ENCODE assay signal across 8 cellular contexts in genomic region chr1:100265562-100265930, GRCh38. TPM values are rescaled to one million over a fixed set of nuclear protein-coding genes. Genes with fewer than 3 reads are reported as not detected.
DNase-seq lines count a peak whose midpoint lies in the region; ATAC-seq lines count a peak whose summit lies in the region.

No MANE protein-coding gene starts in this region.

- H3K9me3 Mint-ChIP-seq in activated CD4-positive, alpha-beta memory T cell treated with anti-CD3 and anti-CD28 coated beads, Interleukin-2, amount 10 ng/mL, durations not matched to agents 7 days and 5 days = peaks cover 8% of the 10 kb centered on the region

- H4K8ac ChIP-seq in trophoblast cell (ENCODE audit: low read depth, low read length) = peak overlapping the region; percentile 72

- no peak overlapping the region for H2BK5ac ChIP-seq in trophoblast cell (ENCODE audit: low read depth, low read length, poor library complexity)

- H4K12ac ChIP-seq in trophoblast cell (ENCODE audit: low read depth, low read length) = no peak overlapping the region

- peaks cover 0 to 2% of the 10 kb centered on the region in 2 experiments for H3K4me1 ChIP-seq in trophoblast cell (ENCODE audit: control insufficient read depth in 1 of 2, insufficient read depth in 2 of 2, low read length in 2 of 2)

- ATAC-seq in GM21360 (IDR thresholded peaks at IDR 0.05; ENCODE audit: unreplicated experiment) = peak; percentile 28
- peak; percentile 20 for ATAC-seq in HG03520 (IDR thresholded peaks at IDR 0.05; ENCODE audit: unreplicated experiment)

- H3K23ac ChIP-seq in trophoblast cell (ENCODE audit: low read length) = peak overlapping the region; percentile 54

- no peaks in the 10 kb centered on the region for H3K27me3 ChIP-seq in trophoblast cell (ENCODE audit: insufficient read depth, low read length)

- H3K9me3 ChIP-seq in trophoblast cell (ENCODE audit: insufficient read depth, low read depth, low read length) = no peaks in the 10 kb centered on the region

- peaks cover 51% of the 10 kb centered on the region for H3K36me3 Mint-ChIP-seq in activated CD4-positive, alpha-beta memory T cell treated with anti-CD3 and anti-CD28 coated beads, Interleukin-2, amount 10 ng/mL, durations not matched to agents 7 days and 5 days (ENCODE audit: low read depth)

- H3K4me3 Mint-ChIP-seq in activated CD4-positive, alpha-beta memory T cell treated with anti-CD3 and anti-CD28 coated beads, Interleukin-2, amount 10 ng/mL, durations not matched to agents 7 days and 5 days = peak overlapping the region; percentile 98

- peak overlapping the region; percentile 88 for H3K4me3 ChIP-seq in trophoblast cell (ENCODE audit: low read depth, low read length)

- H3K27ac Mint-ChIP-seq in activated CD4-positive, alpha-beta memory T cell treated with anti-CD3 and anti-CD28 coated beads, Interleukin-2, amount 10 ng/mL, durations not matched to agents 7 days and 5 days = peak overlapping the region; percentile 93

- no peak overlapping the region for H3K4ac ChIP-seq in trophoblast cell (ENCODE audit: low read depth, low read length)

- no peak overlapping the region for H4K91ac ChIP-seq in trophoblast cell (ENCODE audit: low read depth, low read length)

- no peak overlapping the region for H2BK12ac ChIP-seq in trophoblast cell (ENCODE audit: low read length)

- H2AFZ ChIP-seq in trophoblast cell (ENCODE audit: insufficient read depth, low read length, poor library complexity) = peak overlapping the region; percentile 76

- H3K9ac ChIP-seq in trophoblast cell (ENCODE audit: low read length) = peak overlapping the region; percentile 84

- H3K14ac ChIP-seq in trophoblast cell (ENCODE audit: low read length) = no peak overlapping the region

- H3K4me2 ChIP-seq in trophoblast cell (ENCODE audit: low read length) = peak overlapping the region; percentile 99

- peaks cover 5% of the 10 kb centered on the region for H3K79me1 ChIP-seq in trophoblast cell (ENCODE audit: low read length)

- no CpG with 5 or more reads among the region's 12 CpGs for WGBS in trophoblast cell (ENCODE audit: extremely low coverage, insufficient coverage, insufficient read length)

- H2BK120ac ChIP-seq in trophoblast cell (ENCODE audit: insufficient read depth, low read length, poor library complexity) = no peak overlapping the region

- no peak overlapping the region for H3K27ac ChIP-seq in trophoblast cell (ENCODE audit: low read depth, low read length)

- peaks cover 8 to 14% of the 10 kb centered on the region in 2 experiments for H3K36me3 ChIP-seq in trophoblast cell (ENCODE audit: control insufficient read depth in 1 of 2, insufficient read depth in 2 of 2, low read length in 2 of 2)

- CTCF ChIA-PET in activated CD4-positive, alpha-beta memory T cell treated with anti-CD3 and anti-CD28 coated beads, Interleukin-2, amount 10 ng/mL, durations not matched to agents 7 days and 5 days (lab: Charles Lee) = interaction anchor here (0.8 to 2.0 kb wide), 11 partner anchors 15 to 199 kb away, joined by 3 to 21 read pairs (median 4); partner anchors contain the start of genes CDC14A and DBT

- H2AK5ac ChIP-seq in trophoblast cell (ENCODE audit: low read length) = no peak overlapping the region

- H3K79me2 ChIP-seq in trophoblast cell (ENCODE audit: control insufficient read depth, insufficient read depth, low read length, poor library complexity) = peaks cover 5% of the 10 kb centered on the region

- H3K27me3 Mint-ChIP-seq in activated CD4-positive, alpha-beta memory T cell treated with anti-CD3 and anti-CD28 coated beads, Interleukin-2, amount 10 ng/mL, durations not matched to agents 7 days and 5 days = peaks cover 3% of the 10 kb centered on the region

- peaks cover 41% of the 10 kb centered on the region for H3K4me1 Mint-ChIP-seq in activated CD4-positive, alpha-beta memory T cell treated with anti-CD3 and anti-CD28 coated beads, Interleukin-2, amount 10 ng/mL, durations not matched to agents 7 days and 5 days

- DNase-seq in ELR (ENCODE audit: low read depth) = peak; percentile 52
- no peak for DNase-seq in activated CD4-positive, alpha-beta memory T cell treated with anti-CD3 and anti-CD28 coated beads, Interleukin-2, amount 10 ng/mL, durations not matched to agents 7 days and 5 days
- peak; percentile 56 for DNase-seq in glomerular visceral epithelial cell (ENCODE audit: extremely low spot score)
- peak in 1 of 2 donors; percentile 47 for DNase-seq in trophoblast cell
- DNase-seq in NCI-H2029 (lab: John Stamatoyannopoulos, UW) = no peak
- DNase-seq in middle frontal gyrus (ENCODE audit: extremely low spot score, low spot score) = no peak

- POLR2A ChIA-PET in activated CD4-positive, alpha-beta memory T cell treated with anti-CD3 and anti-CD28 coated beads, Interleukin-2, amount 10 ng/mL, durations not matched to agents 7 days and 5 days (lab: Charles Lee) = interaction anchor here (0.7 to 7.5 kb wide), 38 partner anchors 9 to 445 kb away, joined by 3 to 96 read pairs (median 5); partner anchors contain the start of genes CDC14A, DBT, SASS6 and SLC35A3

- H3K18ac ChIP-seq in trophoblast cell (ENCODE audit: low read length) = no peak overlapping the region

RNA-seq across cellular contexts. Expression of gene RTCA, which starts 0.5 kb away (rescaled TPM):
- total RNA-seq in activated CD4-positive, alpha-beta memory T cell treated with anti-CD3 and anti-CD28 coated beads, Interleukin-2, amount 10 ng/mL, durations not matched to agents 7 days and 5 days = 10 to 100 TPM; 67.5 to 68.2 TPM
- 35.0 and 36.3 TPM in 2 replicates for polyA plus RNA-seq in trophoblast cell (2013)

RNA-seq across cellular contexts. Expression of gene DBT, which starts 15.9 kb away (rescaled TPM):
- 10 to 100 TPM; 12.1 to 12.9 TPM for total RNA-seq in activated CD4-positive, alpha-beta memory T cell treated with anti-CD3 and anti-CD28 coated beads, Interleukin-2, amount 10 ng/mL, durations not matched to agents 7 days and 5 days
- polyA plus RNA-seq in trophoblast cell (2013) = 6.1 TPM in 2 replicates

Comparison
In these comparisons a context has a peak if more than half of its experiments do, and no peak if none do; other contexts are left out.
1. DNase-seq: peak in ELR (single experiment) and glomerular visceral epithelial cell (single experiment); none in activated CD4-positive, alpha-beta memory T cell treated with anti-CD3 and anti-CD28 coated beads, Interleukin-2, amount 10 ng/mL, durations not matched to agents 7 days and 5 days (single experiment), NCI-H2029 (single experiment) and middle frontal gyrus (single experiment).